ENCODE assay signal across 24 cellular contexts in the genomic region with DNA sequence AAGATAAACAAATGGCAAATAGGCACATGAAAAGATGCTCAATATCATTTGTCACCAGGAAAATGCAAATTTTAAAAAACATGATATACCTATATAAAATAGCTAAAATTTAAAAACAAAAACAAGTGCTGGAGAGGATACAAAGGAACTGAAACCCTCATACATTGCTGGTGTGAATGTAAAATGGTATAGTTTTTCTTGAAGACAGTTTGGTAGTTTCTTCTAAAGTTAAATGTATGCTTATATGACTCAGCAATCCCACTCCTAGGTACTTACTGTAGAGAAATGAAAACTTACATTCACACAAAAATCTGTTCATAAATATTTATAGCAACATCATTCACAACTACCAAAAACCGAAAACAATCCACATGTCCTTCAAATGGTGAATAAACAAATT. TPM values are rescaled to one million over a fixed set of nuclear protein-coding genes. Genes with fewer than 3 reads are reported as not detected.
DNase-seq lines count a peak whose midpoint lies in the region; ATAC-seq, FAIRE-seq and TF ChIP-seq lines count a peak whose summit lies in the region.
"Had no signal": no experiment of that assay in that cellular context is flagged by ENCODE, and none has a peak within 500 bp of the region (broad histone marks: within the 10 kb centered on the region; RNA-seq: fewer than 3 reads in every experiment).

No MANE protein-coding gene starts in this region.

- WGBS in transverse colon (ENCODE audit: low coverage in 1 of 2), 2 donors: 44 to 87% methylated on average over 1 of the region's 1 CpG

- TF ChIP-seq EP300 in transverse colon (IDR thresholded peaks at IDR 0.05; ENCODE audit: low read depth): no peak

- no peaks in the 10 kb centered on the region for H3K9me3 ChIP-seq in HEK293 (ENCODE audit: control insufficient read depth, insufficient read depth, low read depth, low read length)
- H3K9me3 ChIP-seq in transverse colon: no peaks in the 10 kb centered on the region

- CTCF ChIA-PET in HEK293 (lab: Yijun Ruan, JAX): interaction anchor here (0.6 to 0.7 kb wide), 2 partner anchors 107 to 262 kb away, joined by 3 to 4 read pairs; a partner anchor contains a TSS

- H3K27me3 Mint-ChIP-seq in dendritic cell treated with granulocyte-macrophage colony-stimulating factor and Interleukin-4, amounts not matched to agents 40 ng/mL and 50 ng/mL, for 4 days: no peaks in the 10 kb centered on the region
- H3K27me3 Mint-ChIP-seq: IgD-negative memory B cell had no signal

- H3K36me3 ChIP-seq in HEK293 (ENCODE audit: control insufficient read depth in 2 of 2, insufficient read depth in 1 of 2, low read length in 2 of 2) (no peaks in the 10 kb centered on the region; a peak in 1 of 3 replicates), transverse colon (no peaks in the 10 kb centered on the region)

- H3K9me3 Mint-ChIP-seq in dendritic cell treated with granulocyte-macrophage colony-stimulating factor and Interleukin-4, amounts not matched to agents 40 ng/mL and 50 ng/mL, for 4 days: no peaks in the 10 kb centered on the region
- H3K9me3 Mint-ChIP-seq: H9, IgD-negative memory B cell had no signal

- in situ Hi-C loops in transverse colon (cut with MboI; ENCODE audit: low pct_ligation_motif_present in 1 of 4, low pct_unique_long_range_greater_than_20kb in 1 of 4, low sequenced_read_pairs in 3 of 4): no loop called here

- no peak overlapping the region for H3K4me3 Mint-ChIP-seq in dendritic cell treated with granulocyte-macrophage colony-stimulating factor and Interleukin-4, amounts not matched to agents 40 ng/mL and 50 ng/mL, for 4 days
- H3K4me3 Mint-ChIP-seq: H9, IgD-negative memory B cell had no signal

- peaks cover 24% of the 10 kb centered on the region for H3K36me3 Mint-ChIP-seq in dendritic cell treated with granulocyte-macrophage colony-stimulating factor and Interleukin-4, amounts not matched to agents 40 ng/mL and 50 ng/mL, for 4 days (ENCODE audit: low read depth)
- H3K36me3 Mint-ChIP-seq: IgD-negative memory B cell had no signal

- DNase-seq in GM12865 (ENCODE audit: low read depth) (peak; percentile 50), iPS-NIHi7 (ENCODE audit: extremely low spot score) (no peak), transverse colon (no peak)
- DNase-seq: ACHN, C1 segment of cervical spinal cord, DMS79 treated with DMSO at 0.1 percent for 48 hours, H9, Kasumi-1, NCI-H1105, NCI-H2081 treated with DMSO at 0.1 percent for 48 hours had no signal

- no peak for ATAC-seq in HG02571 (IDR thresholded peaks at IDR 0.05; ENCODE audit: unreplicated experiment)
- ATAC-seq: Right ventricle myocardium inferior had no signal

- H3K27ac Mint-ChIP-seq in dendritic cell treated with granulocyte-macrophage colony-stimulating factor and Interleukin-4, amounts not matched to agents 40 ng/mL and 50 ng/mL, for 4 days: peak overlapping the region; percentile 22
- H3K27ac Mint-ChIP-seq: H9, IgD-negative memory B cell had no signal

- FAIRE-seq in G401.6 (lab: Jason Lieb, UNC): peak; percentile 56
- FAIRE-seq: D721Med, RCC 7860 had no signal

- TF ChIP-seq POLR2A in transverse colon (IDR thresholded peaks at IDR 0.05): no peak

- no peaks in the 10 kb centered on the region for H3K27me3 ChIP-seq in transverse colon

- TF ChIP-seq CTCF in GM12865 (IDR thresholded peaks at IDR 0.05; ENCODE audit: insufficient read depth, low read depth, low read length, missing control alignments) (no peak), HEK293 (tag by site-specific recombination; IDR thresholded peaks at IDR 0.05) (no peak), transverse colon (IDR thresholded peaks at IDR 0.05) (no peak)

- H3K4me3 ChIP-seq in GM12865 (ENCODE audit: low read depth, low read length) (no peak overlapping the region), HEK293 (ENCODE audit: low read depth, low read length) (no peak overlapping the region), transverse colon (no peak overlapping the region)

- peaks cover 9% of the 10 kb centered on the region for H3K4me1 Mint-ChIP-seq in dendritic cell treated with granulocyte-macrophage colony-stimulating factor and Interleukin-4, amounts not matched to agents 40 ng/mL and 50 ng/mL, for 4 days (ENCODE audit: low read depth)

- H3K4me1 ChIP-seq in HEK293 (ENCODE audit: control insufficient read depth, insufficient read depth, low read length): no peaks in the 10 kb centered on the region
- H3K4me1 ChIP-seq in transverse colon: no peaks in the 10 kb centered on the region

- no peak overlapping the region for H3K27ac ChIP-seq in HEK293 (ENCODE audit: extremely low read depth, low read depth, low read length)
- no peak overlapping the region for H3K27ac ChIP-seq in transverse colon
- H3K27ac ChIP-seq: HL-60 had no signal

- intact Hi-C loops in dendritic cell treated with granulocyte-macrophage colony-stimulating factor and Interleukin-4, amounts not matched to agents 40 ng/mL and 50 ng/mL, for 4 days (cut with micrococcal nuclease): no loop called here
- intact Hi-C loops in transverse colon (cut with DNase I; ENCODE audit: low total_unique reads): no loop called here

- POLR2A ChIA-PET in HEK293 (lab: Yijun Ruan, JAX): no interaction called here

TF ChIP-seq in HEK293, 187 proteins besides CTCF, POLR2A, EP300 and RAD21:
- TF ChIP-seq ZNF184 (tag by site-specific recombination; IDR thresholded peaks at IDR 0.05) (peak; percentile 82), ZNF146 (tag by site-specific recombination; IDR thresholded peaks at IDR 0.05) (no peak)

RNA-seq across cellular contexts. Expression of a gene that starts 11.2 kb away (rescaled TPM):
- 10 to 100 TPM; 13.8 to 19.5 (median 15.2) TPM for total RNA-seq in transverse colon

RNA-seq across cellular contexts. Expression of a gene that starts 16.7 kb away (rescaled TPM):
- total RNA-seq in transverse colon: not detected
- total RNA-seq: G401, H9, HT1080, NCI-H460, OCI-LY7, Right ventricle myocardium inferior, SK-MEL-5 had no signal

RNA-seq across cellular contexts. Expression of a gene that starts 36.9 kb away (rescaled TPM):
- total RNA-seq in transverse colon: 10 to 100 TPM in 1 of 4 donors, 1 to 10 TPM in 3; 4.4 to 10.4 (median 7.2) TPM

RNA-seq across cellular contexts. Expression of a gene that starts 39.6 kb away (rescaled TPM):
- 10 to 100 TPM in 1 of 4 donors, 1 to 10 TPM in 2, not detected in 1; 5.3 to 14.2 (median 5.6) TPM for total RNA-seq in transverse colon
- total RNA-seq: G401, HT1080, OCI-LY7, SK-MEL-5 had no signal
